ENCODE assay signal across 28 cellular contexts in genomic region chr1:74430496-74430895, GRCh38.
"Had no signal": no experiment of that assay in that cellular context is flagged by ENCODE, and none has a peak within 500 bp of the region (broad histone marks: within the 10 kb centered on the region; RNA-seq: fewer than 3 reads in every experiment).

No MANE protein-coding gene starts in this region.

- H3K36me3 ChIP-seq: adrenal gland, breast epithelium, cardiac muscle cell, gastroesophageal sphincter had no signal

- H3K27me3 ChIP-seq: adrenal gland, body of pancreas, breast epithelium, cardiac muscle cell, dorsolateral prefrontal cortex, gastroesophageal sphincter had no signal

- H3K9me3 ChIP-seq: adrenal gland, body of pancreas, breast epithelium, gastroesophageal sphincter had no signal

- H3K27ac ChIP-seq: adrenal gland, body of pancreas, breast epithelium, cardiac muscle cell, coronary artery, dorsolateral prefrontal cortex, gastroesophageal sphincter had no signal

- ATAC-seq: activated CD4-positive, alpha-beta T cell treated with anti-CD3 and anti-CD28 coated beads for 36 hours; activated CD8-positive, alpha-beta memory T cell treated with anti-CD3 and anti-CD28 coated beads, Interleukin-2, amount 10 ng/mL, durations not matched to agents 7 days and 5 days; activated CD8-positive, alpha-beta T cell treated with anti-CD3 and anti-CD28 coated beads, Interleukin-2, amount 10 ng/mL, durations not matched to agents 7 days and 5 days; activated naive CD8-positive, alpha-beta T cell treated with anti-CD3 and anti-CD28 coated beads, Interleukin-2, amount 50 U/mL, for 24 hours; body of pancreas; esophagus mucosa; gastroesophageal sphincter had no signal

- DNase-seq: activated CD4-positive, alpha-beta memory T cell treated with anti-CD3 and anti-CD28 coated beads for 36 hours; activated CD4-positive, alpha-beta T cell treated with anti-CD3 and anti-CD28 coated beads for 36 hours; activated CD4-positive, alpha-beta T cell treated with anti-CD3 and anti-CD28 coated beads, Interleukin-2, amount 10 ng/mL, durations not matched to agents 24 days and 14 days; activated CD4-positive, CD25-positive, alpha-beta regulatory T cell; activated CD4-positive, CD25-positive, alpha-beta regulatory T cell treated with anti-CD3 and anti-CD28 coated beads, Interleukin-2, amount 50 U/mL, for 72 hours; activated CD8-positive, alpha-beta memory T cell treated with anti-CD3 and anti-CD28 coated beads, Interleukin-2, amount 10 ng/mL, durations not matched to agents 7 days and 5 days; activated CD8-positive, alpha-beta memory T cell treated with anti-CD3 and anti-CD28 coated beads, Interleukin-2, amount 50 U/mL, for 4 hours; activated CD8-positive, alpha-beta T cell treated with anti-CD3 and anti-CD28 coated beads, Interleukin-2, amount 10 ng/mL, durations not matched to agents 7 days and 5 days; activated effector memory CD4-positive, alpha-beta T cell treated with anti-CD3 and anti-CD28 coated beads, Interleukin-2, amount 50 U/mL, for 16 hours; activated naive CD4-positive, alpha-beta T cell treated with anti-CD3 and anti-CD28 coated beads for 36 hours; activated naive CD8-positive, alpha-beta T cell treated with anti-CD3 and anti-CD28 coated beads for 36 hours; activated naive CD8-positive, alpha-beta T cell treated with anti-CD3 and anti-CD28 coated beads, Interleukin-2, amount 50 U/mL, for 24 hours; activated T-cell treated with anti-CD3 and anti-CD28 coated beads, Interleukin-2, amount 50 U/mL, for 1 hour; activated T-cell treated with anti-CD3 and anti-CD28 coated beads, Interleukin-2, amount 50 U/mL, for 48 hours; adrenal gland; amygdala; aorta; body of pancreas; dorsolateral prefrontal cortex; effector memory CD4-positive, alpha-beta T cell; endodermal cell; foreskin fibroblast; T-helper 2 cell had no signal

- H3K4me3 ChIP-seq: adrenal gland, body of pancreas, breast epithelium, cardiac muscle cell, coronary artery, dorsolateral prefrontal cortex, gastroesophageal sphincter had no signal

- H3K4me1 ChIP-seq: body of pancreas, breast epithelium had no signal
